Comparison of ENCODE assay signal across 17 cellular contexts in genomic region chr16:84722068-84722467, GRCh38. TPM values are rescaled to one million over a fixed set of nuclear protein-coding genes. Genes with fewer than 3 reads are reported as not detected.
DNase-seq lines count a peak whose midpoint lies in the region; ATAC-seq, FAIRE-seq and TF ChIP-seq lines count a peak whose summit lies in the region.
"Had no signal": no experiment of that assay in that cellular context is flagged by ENCODE, and none has a peak within 500 bp of the region (broad histone marks: within the 10 kb centered on the region; RNA-seq: fewer than 3 reads in every experiment).

No MANE protein-coding gene starts in this region.

- TF ChIP-seq CTCF in K562 (IDR thresholded peaks at IDR 0.05 in 2 of 3, conservative IDR thresholded peaks at IDR 0.05 in 1 of 3; ENCODE audit: insufficient read depth in 2 of 3, low read depth in 1 of 3, low read length in 3 of 3) (no peak), chondrocyte (IDR thresholded peaks at IDR 0.05) (no peak)

- no peak for FAIRE-seq in K562 (lab: Jason Lieb, UNC)
- FAIRE-seq: GM12891 had no signal

- no peak for ATAC-seq in K562
- no peak for ATAC-seq in stimulated activated effector memory CD8-positive, alpha-beta T cell treated with anti-CD3 and anti-CD28 coated beads, Interleukin-12 subunit alpha, Interleukin-12 subunit beta, amount 100 ng/mL, for 72 hours
- ATAC-seq: SK-N-SH treated with all-trans-retinoic acid at 6 μM for 48 hours had no signal

- no peak overlapping the region for H3K4me3 ChIP-seq in BLaER1 treated with 17β-estradiol and CSF1 and Interleukin-3, amounts not matched to agents 10 nM and 100 nM
- no peak overlapping the region for H3K4me3 ChIP-seq in CD4-positive, alpha-beta memory T cell (ENCODE audit: low read length in 2 of 2)
- H3K4me3 ChIP-seq in K562: no peak overlapping the region
- no peak overlapping the region for H3K4me3 ChIP-seq in effector memory CD4-positive, alpha-beta T cell (ENCODE audit: insufficient read depth, low read depth, low read length, poor library complexity, severe bottlenecking)

- H3K4me1 Mint-ChIP-seq in CD4-positive, alpha-beta memory T cell: peaks cover 50 to 80% (median 67%) of the 10 kb centered on the region in 4 donors
- peaks cover 63% of the 10 kb centered on the region for H3K4me1 Mint-ChIP-seq in stimulated activated effector memory CD8-positive, alpha-beta T cell treated with anti-CD3 and anti-CD28 coated beads, Interleukin-12 subunit alpha, Interleukin-12 subunit beta, amount 100 ng/mL, for 72 hours
- H3K4me1 Mint-ChIP-seq in chondrocyte (ENCODE audit: low read depth): peaks cover 44% of the 10 kb centered on the region

- BruUV-seq in K562 (replicated peaks; lab: Mats Ljungman, UMichigan): no TSS peak

- no peaks in the 10 kb centered on the region for H3K27me3 ChIP-seq in BLaER1 treated with 17β-estradiol and CSF1 and Interleukin-3, amounts not matched to agents 10 nM and 100 nM
- no peaks in the 10 kb centered on the region for H3K27me3 ChIP-seq in CD4-positive, alpha-beta memory T cell (ENCODE audit: insufficient read depth, low read length)
- H3K27me3 ChIP-seq in K562 (ENCODE audit: control insufficient read depth in 2 of 2, insufficient read depth in 2 of 2, low read length in 2 of 2): no peaks in the 10 kb centered on the region
- H3K27me3 ChIP-seq in effector memory CD4-positive, alpha-beta T cell (replicated peaks; ENCODE audit: control insufficient read depth, insufficient read depth, low read length, poor library complexity, severe bottlenecking): no peaks in the 10 kb centered on the region

- no peak for TF ChIP-seq POLR2A in K562 (conservative IDR thresholded peaks at IDR 0.05)

- no peak overlapping the region for H3K27ac ChIP-seq in BLaER1 treated with 17β-estradiol and CSF1 and Interleukin-3, amounts not matched to agents 10 nM and 100 nM
- no peak overlapping the region for H3K27ac ChIP-seq in CD4-positive, alpha-beta memory T cell (ENCODE audit: low read depth, low read length)
- no peak overlapping the region for H3K27ac ChIP-seq in K562 (ENCODE audit: extremely low read depth, low read depth, low read length)
- no peak overlapping the region for H3K27ac ChIP-seq in effector memory CD4-positive, alpha-beta T cell (ENCODE audit: insufficient read depth, low read length, poor library complexity, severe bottlenecking)

- H3K9me3 ChIP-seq in BLaER1 treated with 17β-estradiol and CSF1 and Interleukin-3, amounts not matched to agents 10 nM and 100 nM (replicated peaks in 1 of 11): no peaks in the 10 kb centered on the region
- H3K9me3 ChIP-seq in CD4-positive, alpha-beta memory T cell (ENCODE audit: control insufficient read depth in 1 of 2, low read length in 2 of 2): no peaks in the 10 kb centered on the region
- H3K9me3 ChIP-seq in K562 (replicated peaks; ENCODE audit: control insufficient read depth, insufficient read depth, low read depth, low read length): no peaks in the 10 kb centered on the region
- no peaks in the 10 kb centered on the region for H3K9me3 ChIP-seq in effector memory CD4-positive, alpha-beta T cell (ENCODE audit: control insufficient read depth, low read length)

- POLR2A ChIA-PET in CD4-positive, alpha-beta memory T cell (lab: Charles Lee; ENCODE audit: partially characterized antibody): no interaction called here
- POLR2A ChIA-PET in K562 (lab: Yijun Ruan, JAX): interaction anchor here (2.7 kb wide), 1 partner anchor 13 kb away, joined by 11 read pairs; no protein-coding TSS in a partner anchor

- H3K36me3 Mint-ChIP-seq in CD4-positive, alpha-beta memory T cell: peaks cover 4 to 11% of the 10 kb centered on the region in 2 donors
- peaks cover 35% of the 10 kb centered on the region for H3K36me3 Mint-ChIP-seq in stimulated activated effector memory CD8-positive, alpha-beta T cell treated with anti-CD3 and anti-CD28 coated beads, Interleukin-12 subunit alpha, Interleukin-12 subunit beta, amount 100 ng/mL, for 72 hours
- no peaks in the 10 kb centered on the region for H3K36me3 Mint-ChIP-seq in chondrocyte (ENCODE audit: low read depth)

- H3K4me1 ChIP-seq in BLaER1 treated with 17β-estradiol and CSF1 and Interleukin-3, amounts not matched to agents 10 nM and 100 nM: peaks cover 62 to 97% (median 82%) of the 10 kb centered on the region in 10 experiments
- peaks cover 41% of the 10 kb centered on the region for H3K4me1 ChIP-seq in CD4-positive, alpha-beta memory T cell (ENCODE audit: insufficient read depth, low read length)
- peaks cover 5 to 36% of the 10 kb centered on the region in 2 experiments; a peak in 4 of 5 replicates for H3K4me1 ChIP-seq in K562 (replicated peaks in 1 of 2; ENCODE audit: control insufficient read depth in 2 of 2, insufficient read depth in 2 of 2, low read length in 2 of 2)
- peaks cover 14% of the 10 kb centered on the region for H3K4me1 ChIP-seq in effector memory CD4-positive, alpha-beta T cell (ENCODE audit: control insufficient read depth, insufficient read depth, low read length, poor library complexity, severe bottlenecking)

- peaks cover 97% of the 10 kb centered on the region for H3K79me2 ChIP-seq in K562 (ENCODE audit: control insufficient read depth, insufficient read depth, low read length)

- CTCF ChIA-PET in CD4-positive, alpha-beta memory T cell (lab: Charles Lee; ENCODE audit: partially characterized antibody): interaction anchor here (0.9 to 9.4 kb wide), 3 partner anchors 17 to 213 kb away, joined by 3 to 124 read pairs (median 78); partner anchors contain the start of gene MEAK7
- CTCF ChIA-PET in K562 (lab: Yijun Ruan, JAX; ENCODE audit: low intra/inter-chr PET ratio): interaction anchor here (0.6 kb wide), 1 partner anchor 211 kb away, joined by 3 read pairs; no protein-coding TSS in a partner anchor

- no peaks in the 10 kb centered on the region for H3K27me3 Mint-ChIP-seq in CD4-positive, alpha-beta memory T cell
- H3K27me3 Mint-ChIP-seq in chondrocyte (ENCODE audit: low read depth): no peaks in the 10 kb centered on the region

- no peak overlapping the region for H3K9ac ChIP-seq in BLaER1 treated with 17β-estradiol and CSF1 and Interleukin-3, amounts not matched to agents 10 nM and 100 nM
- H3K9ac ChIP-seq in K562 (ENCODE audit: insufficient read depth in 1 of 2, low read depth in 2 of 2, low read length in 2 of 2): no peak overlapping the region

- no peak overlapping the region for H3K4me3 Mint-ChIP-seq in CD4-positive, alpha-beta memory T cell
- no peak overlapping the region for H3K4me3 Mint-ChIP-seq in stimulated activated effector memory CD8-positive, alpha-beta T cell treated with anti-CD3 and anti-CD28 coated beads, Interleukin-12 subunit alpha, Interleukin-12 subunit beta, amount 100 ng/mL, for 72 hours
- no peak overlapping the region for H3K4me3 Mint-ChIP-seq in chondrocyte (ENCODE audit: unreplicated experiment)

- WGBS in K562 (ENCODE audit: insufficient coverage, low coverage, missing lambda C conversion rate): 95% methylated on average over 1 of the region's 1 CpG

- H3K27ac Mint-ChIP-seq in CD4-positive, alpha-beta memory T cell: peak overlapping the region in 4 of 7 donors; percentile 2 to 68 (median 51)
- H3K27ac Mint-ChIP-seq in stimulated activated effector memory CD8-positive, alpha-beta T cell treated with anti-CD3 and anti-CD28 coated beads, Interleukin-12 subunit alpha, Interleukin-12 subunit beta, amount 100 ng/mL, for 72 hours: peak overlapping the region; percentile 37
- no peak overlapping the region for H3K27ac Mint-ChIP-seq in chondrocyte (ENCODE audit: unreplicated experiment)

- peaks cover 5% of the 10 kb centered on the region for H3K9me1 ChIP-seq in K562 (ENCODE audit: control insufficient read depth, insufficient read depth, low read length)

- H3K9me3 Mint-ChIP-seq in CD4-positive, alpha-beta memory T cell: no peaks in the 10 kb centered on the region
- H3K9me3 Mint-ChIP-seq in stimulated activated effector memory CD8-positive, alpha-beta T cell treated with anti-CD3 and anti-CD28 coated beads, Interleukin-12 subunit alpha, Interleukin-12 subunit beta, amount 100 ng/mL, for 72 hours: no peaks in the 10 kb centered on the region
- H3K9me3 Mint-ChIP-seq in chondrocyte (ENCODE audit: low read depth): no peaks in the 10 kb centered on the region

- TF ChIP-seq RAD21 in K562 (CRISPR knock-in tag; conservative IDR thresholded peaks at IDR 0.05 in 1 of 2, IDR thresholded peaks at IDR 0.05 in 1 of 2): no peak

- no peak for DNase-seq in CD4-positive, alpha-beta memory T cell
- DNase-seq in K562 (ENCODE audit: extremely low read depth in 1 of 4, low spot score in 3 of 4): no peak
- DNase-seq in stimulated activated effector memory CD8-positive, alpha-beta T cell treated with anti-CD3 and anti-CD28 coated beads, Interleukin-12 subunit alpha, Interleukin-12 subunit beta, amount 100 ng/mL, for 72 hours (ENCODE audit: low spot score in 2 of 2): no peak
- no peak for DNase-seq in NCI-H146 treated with DMSO at 0.1 percent for 48 hours (lab: John Stamatoyannopoulos, UW; ENCODE audit: unreplicated experiment)
- DNase-seq in chondrocyte (ENCODE audit: low spot score): no peak
- DNase-seq in effector memory CD4-positive, alpha-beta T cell: no peak
- DNase-seq: DMS 273 treated with DMSO at 0.1 percent for 48 hours; GF-D8; Kasumi-1; MM.1S; NCI-H1092 treated with DMSO at 0.1 percent for 48 hours; NCI-H1930; NK-92 treated with Interleukin-12 subunit alpha and Interleukin-12 subunit beta, amount 100 ng/mL, for 24 hours; SHP77 treated with DMSO at 0.1 percent for 48 hours had no signal

- peaks cover 15 to 57% (median 49%) of the 10 kb centered on the region in 11 experiments; a peak in 21 of 22 replicates for H3K36me3 ChIP-seq in BLaER1 treated with 17β-estradiol and CSF1 and Interleukin-3, amounts not matched to agents 10 nM and 100 nM
- peaks cover 4% of the 10 kb centered on the region for H3K36me3 ChIP-seq in CD4-positive, alpha-beta memory T cell (ENCODE audit: insufficient read depth, low read length)
- H3K36me3 ChIP-seq in K562 (ENCODE audit: control insufficient read depth, insufficient read depth, low read length): peaks cover 33% of the 10 kb centered on the region
- H3K36me3 ChIP-seq in effector memory CD4-positive, alpha-beta T cell (ENCODE audit: control insufficient read depth, insufficient read depth, low read length): peaks cover 5% of the 10 kb centered on the region

- H2AFZ ChIP-seq in K562 (ENCODE audit: low read depth, low read length): no peak overlapping the region

- H3K4me2 ChIP-seq in BLaER1 treated with 17β-estradiol and CSF1 and Interleukin-3, amounts not matched to agents 10 nM and 100 nM: peak overlapping the region in 10 of 11 experiments; percentile 10 to 97 (median 72); a peak in 9 of 22 replicates
- no peak overlapping the region for H3K4me2 ChIP-seq in K562 (ENCODE audit: insufficient read depth, low read length)

- intact Hi-C loops in CD4-positive, alpha-beta memory T cell (cut with micrococcal nuclease): no loop called here
- intact Hi-C loops in K562 (cut with micrococcal nuclease): no loop called here

- in situ Hi-C loops in K562 (cut with MboI): no loop called here

- no peak for TF ChIP-seq EP300 in K562 (IDR thresholded peaks at IDR 0.05; ENCODE audit: low read length)

- H4K20me1 ChIP-seq in BLaER1 treated with 17β-estradiol and CSF1 and Interleukin-3, amounts not matched to agents 10 nM and 100 nM: peaks cover 90 to 100% (median 100%) of the 10 kb centered on the region in 11 experiments
- peaks cover 50% of the 10 kb centered on the region for H4K20me1 ChIP-seq in K562 (replicated peaks; ENCODE audit: control insufficient read depth, insufficient read depth, low read length)

RNA-seq across cellular contexts. Expression of gene USP10, which starts 22.3 kb away (rescaled TPM):
- total RNA-seq in CD4-positive, alpha-beta memory T cell: 10 to 100 TPM; 89.0 to 93.2 TPM
- polyA plus RNA-seq in CD4-positive, alpha-beta memory T cell: 100 to 1,000 TPM; 269 to 419 TPM
- total RNA-seq in K562 (2011; cell fraction: chromatin; rRNA removed; ENCODE audit: low replicate concordance): 154 and 338 TPM in 2 replicates
- 84.7 and 99.0 TPM in 2 replicates for total RNA-seq in K562 (2011; cell fraction: nucleolus; rRNA removed)
- total RNA-seq in K562 (2011; cell fraction: nucleoplasm; rRNA removed): 165 and 228 TPM in 2 replicates
- 78.1 and 96.9 TPM in 2 replicates for total RNA-seq in K562 (2014; rRNA removed)
- total RNA-seq in K562 (2014; rRNA removed; fragmentation: Illumina TruSeq; extraction: Trizol): 116 and 129 TPM in 2 replicates
- 113 and 121 TPM in 2 replicates for total RNA-seq in K562 (2015; rRNA removed; fragmentation: Illumina TruSeq; extraction: Trizol)
- total RNA-seq in K562 (2021): 166 and 171 TPM in 2 replicates
- polyA plus RNA-seq in K562 (2011; rRNA removed): 130 and 174 TPM in 2 replicates
- polyA plus RNA-seq in K562 (2011; cell fraction: cytosol; rRNA removed): 147 and 220 TPM in 2 replicates
- 170 and 240 TPM in 2 replicates for polyA plus RNA-seq in K562 (2011; cell fraction: nucleus; rRNA removed)
- 98.9 and 130 TPM in 2 replicates for polyA plus RNA-seq in K562 (2012)
- polyA plus RNA-seq in K562 (2014; fragmentation: Illumina TruSeq; extraction: Trizol): 161 and 197 TPM in 2 replicates
- polyA plus RNA-seq in K562 (2014; fragmentation: Nextera tagmentation; extraction: Ambion mirVana): 10 to 100 TPM; 61.7 to 61.9 TPM
- 87.2 and 93.2 TPM in 2 replicates for polyA plus RNA-seq in K562 (2014; rRNA removed)
- polyA minus RNA-seq in K562 (2011; rRNA and poly(A)+ RNA removed): 228 and 275 TPM in 2 replicates
- polyA minus RNA-seq in K562 (2011; cell fraction: cytosol; rRNA and poly(A)+ RNA removed): 118 and 134 TPM in 2 replicates
- 62.6 and 87.9 TPM in 2 replicates for polyA minus RNA-seq in K562 (2011; cell fraction: nucleus; rRNA and poly(A)+ RNA removed)
- 43.0 to 59.3 TPM (median 43.4 TPM) in 3 replicates for total RNA-seq in chondrocyte
